Comparison of ENCODE assay signal across 21 cellular contexts in the genomic region with DNA sequence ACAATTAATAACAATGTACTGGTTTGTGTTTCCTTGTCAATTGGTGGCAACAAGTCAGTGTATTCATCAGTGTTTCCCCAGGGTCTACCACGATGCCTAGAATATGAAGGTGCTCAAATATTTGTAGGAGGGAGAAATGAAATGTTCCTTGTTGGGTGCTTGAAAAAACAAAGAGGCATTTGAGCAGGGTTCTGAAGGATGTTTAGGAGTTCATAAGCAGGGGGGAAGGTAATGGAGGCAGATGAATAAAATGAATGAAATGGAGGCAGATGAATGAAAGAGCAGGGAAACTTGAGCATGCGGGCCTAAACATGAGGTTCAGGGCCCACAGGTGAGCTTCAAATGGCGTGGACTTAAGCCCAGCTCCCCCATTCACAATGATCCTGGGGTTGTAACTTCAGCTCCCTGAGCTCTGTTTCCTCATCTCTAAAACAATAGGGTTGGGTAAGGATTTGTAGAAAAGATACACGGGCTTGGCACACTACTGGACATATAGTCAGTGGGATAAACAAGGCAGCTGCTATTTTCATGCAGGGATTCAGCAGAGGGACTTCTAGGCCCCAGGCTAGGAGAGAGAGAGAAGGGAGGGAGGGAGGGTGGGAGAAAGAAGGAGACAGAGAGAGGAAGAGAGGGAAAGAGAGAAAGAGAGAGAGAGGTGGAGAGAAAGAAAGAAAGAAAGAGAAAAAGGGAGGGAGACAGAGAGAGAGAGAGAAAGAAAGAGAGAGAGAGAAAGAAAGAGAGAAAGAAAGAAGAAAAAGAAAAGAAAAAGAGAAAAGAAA.
DNase-seq lines count a peak whose midpoint lies in the region; ATAC-seq and TF ChIP-seq lines count a peak whose summit lies in the region.
"Had no signal": no experiment of that assay in that cellular context is flagged by ENCODE, and none has a peak within 500 bp of the region (broad histone marks: within the 10 kb centered on the region; RNA-seq: fewer than 3 reads in every experiment).

No MANE protein-coding gene starts in this region.

- DNase-seq in activated CD8-positive, alpha-beta T cell treated with anti-CD3 and anti-CD28 coated beads for 36 hours, result no peak
- DNase-seq in activated CD8-positive, alpha-beta T cell treated with anti-CD3 and anti-CD28 coated beads, Interleukin-2, amount 10 ng/mL, durations not matched to agents 7 days and 5 days, result no peak
- DNase-seq in adipocyte (ENCODE audit: low read depth), result peak; percentile 47
- no peak for DNase-seq in left lung
- DNase-seq in suprapubic skin (ENCODE audit: low spot score in 2 of 2), result no peak
- no peak for DNase-seq in NCI-H1436 treated with DMSO at 0.1 percent for 48 hours (lab: John Stamatoyannopoulos, UW)
- DNase-seq: 8988T; activated CD8-positive, alpha-beta memory T cell treated with anti-CD3 and anti-CD28 coated beads for 24 hours; CD8-positive, alpha-beta memory T cell; cerebellar nuclear complex; NCI-H2081 treated with DMSO at 0.1 percent for 48 hours; NCI-H748 treated with DMSO at 0.1 percent for 48 hours; nucleus accumbens; Peyer's patch; T-helper 1 cell; trophoblast cell had no signal

- H3K4me1 ChIP-seq in adipocyte (ENCODE audit: control insufficient read depth, insufficient read depth, low read length) (peaks cover 32% of the 10 kb centered on the region), left lung (peaks cover 11% of the 10 kb centered on the region in 2 donors), suprapubic skin (peaks cover 22% of the 10 kb centered on the region)
- H3K4me1 ChIP-seq: adrenal gland had no signal

- 88% methylated on average over 4 of the region's 4 CpGs for WGBS in suprapubic skin

- no peaks in the 10 kb centered on the region for H3K9me3 Mint-ChIP-seq in activated CD8-positive, alpha-beta T cell treated with anti-CD3 and anti-CD28 coated beads for 36 hours
- no peaks in the 10 kb centered on the region for H3K9me3 Mint-ChIP-seq in activated CD8-positive, alpha-beta T cell treated with anti-CD3 and anti-CD28 coated beads, Interleukin-2, amount 10 ng/mL, durations not matched to agents 7 days and 5 days (ENCODE audit: insufficient read depth)

- no peak overlapping the region for H3K27ac Mint-ChIP-seq in activated CD8-positive, alpha-beta T cell treated with anti-CD3 and anti-CD28 coated beads for 36 hours
- no peak overlapping the region for H3K27ac Mint-ChIP-seq in activated CD8-positive, alpha-beta T cell treated with anti-CD3 and anti-CD28 coated beads, Interleukin-2, amount 10 ng/mL, durations not matched to agents 7 days and 5 days
- H3K27ac Mint-ChIP-seq: CD8-positive, alpha-beta memory T cell; IgD-negative memory B cell had no signal

- no peak for TF ChIP-seq POLR2A in suprapubic skin (IDR thresholded peaks at IDR 0.05)

- H3K27ac ChIP-seq in left lung (peak overlapping the region; percentile 70 to 82), suprapubic skin (peak overlapping the region; percentile 82)
- H3K27ac ChIP-seq: VCaP had no signal

- intact Hi-C loops in activated CD8-positive, alpha-beta T cell treated with anti-CD3 and anti-CD28 coated beads for 36 hours (cut with micrococcal nuclease), result no loop called here
- intact Hi-C loops in left lung (cut with DNase I), result no loop called here

- POLR2A ChIA-PET in activated CD8-positive, alpha-beta T cell treated with anti-CD3 and anti-CD28 coated beads for 36 hours (lab: Charles Lee), result no interaction called here
- POLR2A ChIA-PET in activated CD8-positive, alpha-beta T cell treated with anti-CD3 and anti-CD28 coated beads, Interleukin-2, amount 10 ng/mL, durations not matched to agents 7 days and 5 days (lab: Charles Lee), result no interaction called here

- no peaks in the 10 kb centered on the region for H3K36me3 Mint-ChIP-seq in activated CD8-positive, alpha-beta T cell treated with anti-CD3 and anti-CD28 coated beads for 36 hours (ENCODE audit: low read depth)
- H3K36me3 Mint-ChIP-seq in activated CD8-positive, alpha-beta T cell treated with anti-CD3 and anti-CD28 coated beads, Interleukin-2, amount 10 ng/mL, durations not matched to agents 7 days and 5 days (ENCODE audit: low read depth), result no peaks in the 10 kb centered on the region
- H3K36me3 Mint-ChIP-seq: CD8-positive, alpha-beta memory T cell; IgD-negative memory B cell had no signal

- CTCF ChIA-PET in activated CD8-positive, alpha-beta T cell treated with anti-CD3 and anti-CD28 coated beads for 36 hours (lab: Charles Lee), result no interaction called here
- CTCF ChIA-PET in activated CD8-positive, alpha-beta T cell treated with anti-CD3 and anti-CD28 coated beads, Interleukin-2, amount 10 ng/mL, durations not matched to agents 7 days and 5 days (lab: Charles Lee), result no interaction called here

- H3K9me3 ChIP-seq in adipocyte (ENCODE audit: control insufficient read depth, low read length) (no peaks in the 10 kb centered on the region), left lung (no peaks in the 10 kb centered on the region), suprapubic skin (no peaks in the 10 kb centered on the region)
- H3K9me3 ChIP-seq: adrenal gland, Peyer's patch had no signal

- H3K4me3 Mint-ChIP-seq in activated CD8-positive, alpha-beta T cell treated with anti-CD3 and anti-CD28 coated beads for 36 hours, result no peak overlapping the region
- H3K4me3 Mint-ChIP-seq in activated CD8-positive, alpha-beta T cell treated with anti-CD3 and anti-CD28 coated beads, Interleukin-2, amount 10 ng/mL, durations not matched to agents 7 days and 5 days, result no peak overlapping the region
- H3K4me3 Mint-ChIP-seq: CD8-positive, alpha-beta memory T cell; IgD-negative memory B cell had no signal

- H3K4me3 ChIP-seq in adipocyte (ENCODE audit: low read length) (no peak overlapping the region), left lung (no peak overlapping the region), suprapubic skin (no peak overlapping the region)
- H3K4me3 ChIP-seq: adrenal gland, Peyer's patch had no signal

- H3K4me1 Mint-ChIP-seq in activated CD8-positive, alpha-beta T cell treated with anti-CD3 and anti-CD28 coated beads for 36 hours (ENCODE audit: low read depth), result no peaks in the 10 kb centered on the region
- no peaks in the 10 kb centered on the region for H3K4me1 Mint-ChIP-seq in activated CD8-positive, alpha-beta T cell treated with anti-CD3 and anti-CD28 coated beads, Interleukin-2, amount 10 ng/mL, durations not matched to agents 7 days and 5 days (ENCODE audit: low read depth)
- H3K4me1 Mint-ChIP-seq: CD8-positive, alpha-beta memory T cell had no signal

- no peak overlapping the region for H3K9ac ChIP-seq in adipocyte (ENCODE audit: low read length)

- ATAC-seq in activated CD8-positive, alpha-beta T cell treated with anti-CD3 and anti-CD28 coated beads for 36 hours, result no peak
- no peak for ATAC-seq in activated CD8-positive, alpha-beta T cell treated with anti-CD3 and anti-CD28 coated beads, Interleukin-2, amount 10 ng/mL, durations not matched to agents 7 days and 5 days
- no peak for ATAC-seq in left lung
- no peak for ATAC-seq in HG03571 (IDR thresholded peaks at IDR 0.05; ENCODE audit: unreplicated experiment)
- no peak for ATAC-seq in GM18907 (IDR thresholded peaks at IDR 0.05; ENCODE audit: unreplicated experiment)

- peaks cover 3% of the 10 kb centered on the region for H3K27me3 Mint-ChIP-seq in activated CD8-positive, alpha-beta T cell treated with anti-CD3 and anti-CD28 coated beads for 36 hours
- peaks cover 2% of the 10 kb centered on the region for H3K27me3 Mint-ChIP-seq in activated CD8-positive, alpha-beta T cell treated with anti-CD3 and anti-CD28 coated beads, Interleukin-2, amount 10 ng/mL, durations not matched to agents 7 days and 5 days (ENCODE audit: low read depth)

- H3K27me3 ChIP-seq in adipocyte (replicated peaks; ENCODE audit: control insufficient read depth, insufficient read depth, low read length), result no peaks in the 10 kb centered on the region
- H3K27me3 ChIP-seq in left lung, result no peaks in the 10 kb centered on the region
- no peaks in the 10 kb centered on the region for H3K27me3 ChIP-seq in suprapubic skin
- H3K27me3 ChIP-seq: adrenal gland, Peyer's patch had no signal

- peak; percentile 31 for TF ChIP-seq CTCF in activated CD8-positive, alpha-beta T cell treated with anti-CD3 and anti-CD28 coated beads for 36 hours (IDR thresholded peaks at IDR 0.05)
- TF ChIP-seq CTCF in left lung (IDR thresholded peaks at IDR 0.05) (no peak), suprapubic skin (IDR thresholded peaks at IDR 0.05) (no peak)

- no peak for TF ChIP-seq EP300 in suprapubic skin (IDR thresholded peaks at IDR 0.05)

- H3K36me3 ChIP-seq in adipocyte (ENCODE audit: control insufficient read depth, insufficient read depth, low read length, severe bottlenecking) (no peaks in the 10 kb centered on the region), left lung (no peaks in the 10 kb centered on the region), suprapubic skin (no peaks in the 10 kb centered on the region)
- H3K36me3 ChIP-seq: adrenal gland, Peyer's patch had no signal
